In the genomic region with DNA sequence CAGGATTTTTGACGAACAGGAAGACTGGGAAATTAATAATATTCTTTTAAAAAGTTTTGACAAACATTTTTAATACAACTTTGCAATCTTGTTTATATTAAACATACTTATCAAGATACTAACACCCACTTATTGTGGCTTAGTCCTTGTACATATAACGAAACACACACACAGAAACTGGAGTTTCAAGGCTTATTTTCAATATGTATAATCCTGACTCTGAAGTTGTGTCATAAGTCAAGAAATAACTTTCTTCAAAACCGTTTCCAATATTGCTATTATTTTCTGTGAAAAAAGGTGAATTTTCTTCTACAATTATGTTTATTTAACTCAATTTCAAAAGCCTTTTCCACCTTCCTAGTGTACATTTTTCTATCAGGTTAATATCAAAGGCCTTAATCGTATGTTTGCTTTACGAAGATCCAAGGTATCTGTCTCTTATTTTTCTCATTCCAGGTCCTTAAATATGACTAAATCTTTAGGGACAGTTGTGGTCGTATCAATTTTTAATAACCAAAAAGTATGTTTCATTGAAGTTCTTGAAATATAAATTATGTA, we compare ENCODE assay signal across 9 cellular contexts. TPM values are rescaled to one million over a fixed set of nuclear protein-coding genes. Genes with fewer than 3 reads are reported as not detected.
A peak's percentile ranks its signal among the peaks of the same experiment; 100 is the strongest.
DNase-seq lines count a peak whose midpoint lies in the region; ATAC-seq and TF ChIP-seq lines count a peak whose summit lies in the region.
"Had no signal": no experiment of that assay in that cellular context is flagged by ENCODE, and none has a peak within 500 bp of the region (broad histone marks: within the 10 kb centered on the region; RNA-seq: fewer than 3 reads in every experiment).

No MANE protein-coding gene starts in this region.

- H3K27ac ChIP-seq in left ventricle myocardium inferior (replicated peaks) (peak overlapping the region; percentile 100), OCI-LY1 (ENCODE audit: low read depth, low read length, poor library complexity, severe bottlenecking) (peak overlapping the region; percentile 95), upper lobe of right lung (peak overlapping the region; percentile 94)

- peaks cover 67% of the 10 kb centered on the region for H3K79me2 ChIP-seq in OCI-LY1 (ENCODE audit: insufficient read depth, low read length)

- TF ChIP-seq CTCF in left ventricle myocardium inferior (IDR thresholded peaks at IDR 0.05; ENCODE audit: borderline replicate concordance) (no peak), OCI-LY1 (IDR thresholded peaks at IDR 0.05; ENCODE audit: low read length) (no peak), fibroblast of mammary gland (conservative IDR thresholded peaks at IDR 0.05; ENCODE audit: control insufficient read depth, insufficient read depth, low read depth, low read length) (no peak), upper lobe of right lung (IDR thresholded peaks at IDR 0.05) (no peak)

- peak overlapping the region; percentile 89 for H3K4me2 ChIP-seq in OCI-LY1 (ENCODE audit: low read length)

- DNase-seq in left ventricle myocardium inferior, result no peak
- DNase-seq in left ventricle myocardium superior, result no peak
- no peak for DNase-seq in fibroblast of mammary gland (ENCODE audit: low read depth)
- no peak for DNase-seq in upper lobe of right lung
- no peak for DNase-seq in NCI-H187 (lab: John Stamatoyannopoulos, UW)
- DNase-seq in activated CD4-positive, CD25-positive, alpha-beta regulatory T cell (lab: John Stamatoyannopoulos, UW), result no peak
- DNase-seq: dermis blood vessel endothelial cell had no signal

- H3F3A ChIP-seq in OCI-LY1 (ENCODE audit: insufficient read depth, low read length), result no peaks in the 10 kb centered on the region

- H3K36me3 ChIP-seq in left ventricle myocardium inferior (no peaks in the 10 kb centered on the region), OCI-LY1 (ENCODE audit: insufficient read depth, low read length) (peaks cover 46% of the 10 kb centered on the region), upper lobe of right lung (no peaks in the 10 kb centered on the region)

- peak overlapping the region; percentile 99 for H3K9ac ChIP-seq in OCI-LY1 (ENCODE audit: low read length)

- H3K27me3 ChIP-seq in left ventricle myocardium inferior (ENCODE audit: low read depth) (no peaks in the 10 kb centered on the region), OCI-LY1 (ENCODE audit: insufficient read depth, low read length) (no peaks in the 10 kb centered on the region), upper lobe of right lung (peaks cover 11% of the 10 kb centered on the region)

- H3K9me2 ChIP-seq in OCI-LY1 (ENCODE audit: low read depth, low read length), result no peaks in the 10 kb centered on the region

- no peaks in the 10 kb centered on the region for H3K9me3 ChIP-seq in left ventricle myocardium inferior (replicated peaks)
- no peaks in the 10 kb centered on the region for H3K9me3 ChIP-seq in OCI-LY1 (ENCODE audit: low read length)
- no peaks in the 10 kb centered on the region for H3K9me3 ChIP-seq in upper lobe of right lung

- H3K4me3 ChIP-seq in left ventricle myocardium inferior (peak overlapping the region; percentile 93), OCI-LY1 (ENCODE audit: low read depth, low read length, poor library complexity, severe bottlenecking) (peak overlapping the region; percentile 89), fibroblast of mammary gland (ENCODE audit: control insufficient read depth, low read depth, low read length) (peak overlapping the region; percentile 97), upper lobe of right lung (peak overlapping the region; percentile 73)

- intact Hi-C loops in left ventricle myocardium inferior (cut with micrococcal nuclease), result no loop called here
- intact Hi-C loops in left ventricle myocardium superior (cut with micrococcal nuclease), result no loop called here
- intact Hi-C loops in upper lobe of right lung (cut with DNase I), result no loop called here

- H4K20me1 ChIP-seq in OCI-LY1 (ENCODE audit: insufficient read depth, low read length), result no peaks in the 10 kb centered on the region

- H2AFZ ChIP-seq in OCI-LY1 (ENCODE audit: low read length), result no peak overlapping the region

- no peak for ATAC-seq in left ventricle myocardium superior
- no peak for ATAC-seq in upper lobe of right lung
- ATAC-seq in HG03159 (IDR thresholded peaks at IDR 0.05; ENCODE audit: unreplicated experiment), result no peak

- H3K4me1 ChIP-seq in left ventricle myocardium inferior (peaks cover 67% of the 10 kb centered on the region), OCI-LY1 (ENCODE audit: insufficient read depth, low read length, severe bottlenecking) (peaks cover 45% of the 10 kb centered on the region), upper lobe of right lung (no peaks in the 10 kb centered on the region)

RNA-seq across cellular contexts. Expression of a gene that starts 1.8 kb away (rescaled TPM):
- 12.8 TPM for total RNA-seq in left ventricle myocardium inferior
- 16.9 TPM for total RNA-seq in left ventricle myocardium superior
- 9.6 TPM for total RNA-seq in upper lobe of right lung

RNA-seq across cellular contexts. Expression of a gene that starts 11.8 kb away (rescaled TPM):
- 80.0 TPM for total RNA-seq in left ventricle myocardium inferior
- total RNA-seq in left ventricle myocardium superior, result 99.2 TPM
- 46.4 TPM for total RNA-seq in upper lobe of right lung
